ENCODE assay signal across 8 cellular contexts in genomic region chr19:2782936-2783780, GRCh38. TPM values are rescaled to one million over a fixed set of nuclear protein-coding genes. Genes with fewer than 3 reads are reported as not detected.
DNase-seq lines count a peak whose midpoint lies in the region; ATAC-seq, FAIRE-seq and TF ChIP-seq lines count a peak whose summit lies in the region.

Gene SGTA (minus strand): TSS chr19:2783273. CDS start chr19:2769068, 14,205 bp downstream.

- peaks cover 54% of the 10 kb centered on the region for H3K4me1 Mint-ChIP-seq in CD4-positive, alpha-beta T cell (ENCODE audit: low read depth)

- in situ Hi-C loops in HepG2 (cut with HindIII; ENCODE audit: extremely low pct_ligation_motif_present, low pct_unique_long_range_greater_than_20kb): no loop called here

- POLR2A ChIA-PET in CD4-positive, alpha-beta T cell (lab: Charles Lee): interaction anchor here (0.6 to 1.5 kb wide), 6 partner anchors 38 to 307 kb away, joined by 3 to 6 read pairs (median 4); partner anchors contain the start of genes GADD45B and ZNF555
- POLR2A ChIA-PET in HepG2 (lab: Yijun Ruan, JAX): interaction anchor here (0.6 to 1.4 kb wide), 12 partner anchors 8 to 621 kb away, joined by 3 to 13 read pairs (median 4); partner anchors contain the start of genes GADD45B, ZNF555 and ZNF556

- no peaks in the 10 kb centered on the region for H3K9me3 Mint-ChIP-seq in CD4-positive, alpha-beta T cell

- no peaks in the 10 kb centered on the region for H3K27me3 Mint-ChIP-seq in CD4-positive, alpha-beta T cell

- H3K27ac ChIP-seq in CD4-positive, alpha-beta T cell (ENCODE audit: low read depth, low read length): peak within 1 kb of the TSS; percentile 79
- H3K27ac ChIP-seq in HepG2 (ENCODE audit: extremely low read length, insufficient read depth, low read length): peak within 1 kb of the TSS; percentile 76

- H3K4me2 ChIP-seq in HepG2 (ENCODE audit: low read depth, low read length): peak within 1 kb of the TSS; percentile 90

- 3% methylated on average over 13 of the region's 68 CpGs for WGBS in HepG2 (ENCODE audit: low lambda C conversion rate)

- FAIRE-seq in HepG2 (lab: Jason Lieb, UNC): peak; percentile 91

- no peaks in the 10 kb centered on the region for H3K27me3 ChIP-seq in CD4-positive, alpha-beta T cell (ENCODE audit: control insufficient read depth, insufficient read depth, low read length)
- H3K27me3 ChIP-seq in HepG2 (ENCODE audit: control insufficient read depth in 1 of 2, insufficient read depth in 2 of 2, low read length in 2 of 2): no peaks in the 10 kb centered on the region; a peak in 1 of 5 replicates

- intact Hi-C loops in CD4-positive, alpha-beta T cell (cut with DNase I, micrococcal nuclease): loop anchor here (1.0 to 2.0 kb wide), 2 partner anchors 42 to 43 kb away; partner anchors contain the start of gene SLC39A3 (in 2 of the 2)
- intact Hi-C loops in HepG2 (cut with micrococcal nuclease; ENCODE audit: unreplicated experiment): loop anchor here (1.0 kb wide), 1 partner anchor 84 kb away; the partner anchor contains the start of gene ZNF556

- peak; percentile 48 to 78; a peak in 3 of 4 replicates for TF ChIP-seq POLR2A in HepG2 (IDR thresholded peaks at IDR 0.05; ENCODE audit: insufficient read depth in 1 of 2, low read depth in 2 of 2, low read length in 2 of 2)

- peaks cover 5% of the 10 kb centered on the region; the same call in 1 of the 2 replicates for H4K20me1 ChIP-seq in HepG2 (ENCODE audit: insufficient read depth, low read length)

- TF ChIP-seq CTCF in CD4-positive, alpha-beta T cell (IDR thresholded peaks at IDR 0.05): peak; percentile 45
- TF ChIP-seq CTCF in HepG2 (CRISPR knock-in tag; IDR thresholded peaks at IDR 0.05): peak; percentile 77

- no TSS peak for BruUV-seq in HepG2 (replicated peaks; lab: Mats Ljungman, UMichigan)

- ATAC-seq in CD4-positive, alpha-beta T cell (ENCODE audit: poor library complexity): peak; percentile 60
- ATAC-seq in GM19397 (IDR thresholded peaks at IDR 0.05; ENCODE audit: unreplicated experiment) (peak; percentile 64), HG03571 (IDR thresholded peaks at IDR 0.05; ENCODE audit: unreplicated experiment) (peak; percentile 61), HepG2 (peak; percentile 84)

- peak within 1 kb of the TSS; percentile 91 for H3K27ac Mint-ChIP-seq in CD4-positive, alpha-beta T cell

- H3K9me3 ChIP-seq in CD4-positive, alpha-beta T cell (ENCODE audit: control insufficient read depth, low read length): no peaks in the 10 kb centered on the region
- H3K9me3 ChIP-seq in HepG2 (ENCODE audit: low read length): no peaks in the 10 kb centered on the region

- 0 out of 4 replicates have a peak, but pooled peaks of 1 of the 2 experiments have one; percentile 13 for TF ChIP-seq EP300 in HepG2 (IDR thresholded peaks at IDR 0.05; ENCODE audit: low read depth in 2 of 2, low read length in 2 of 2)
- peak; percentile 52; the same call in 1 of the 2 replicates for TF ChIP-seq EP300 in HepG2 (CRISPR knock-in tag; IDR thresholded peaks at IDR 0.05; ENCODE audit: borderline replicate concordance)

- H2AFZ ChIP-seq in HepG2 (ENCODE audit: low read length): no peak within 1 kb of the TSS

- peak within 1 kb of the TSS; percentile 98 for H3K9ac ChIP-seq in HepG2 (ENCODE audit: insufficient read depth, low read depth, low read length)

- TF ChIP-seq RAD21 in HepG2 (CRISPR knock-in tag; IDR thresholded peaks at IDR 0.05): peak; percentile 34

- H3K36me3 ChIP-seq in HepG2 (replicated peaks in 1 of 2; ENCODE audit: control insufficient read depth in 1 of 2, insufficient read depth in 2 of 2, low read length in 2 of 2): 0 out of 5 replicates have a peak, but pooled peaks cover 0 to 2% of the 10 kb centered on the region in 2 experiments

- peak within 1 kb of the TSS; percentile 94 for H3K4me3 Mint-ChIP-seq in CD4-positive, alpha-beta T cell

- peaks cover 72% of the 10 kb centered on the region for H3K79me2 ChIP-seq in HepG2 (ENCODE audit: insufficient read depth, low read length)

- H3K4me1 ChIP-seq in HepG2 (ENCODE audit: insufficient read depth, low read length): peaks cover 78% of the 10 kb centered on the region

- H3K4me3 ChIP-seq in HepG2 (replicated peaks in 1 of 3; ENCODE audit: insufficient read depth in 1 of 3, low read depth in 2 of 3, low read length in 3 of 3): peak within 1 kb of the TSS; percentile 81 to 98 (median 93)

- peak; percentile 91 to 96 (median 94) for DNase-seq in CD4-positive, alpha-beta T cell
- peak; percentile 99 for DNase-seq in NCI-H82 (lab: John Stamatoyannopoulos, UW)
- peak; percentile 97 to 98 for DNase-seq in activated CD4-positive, alpha-beta T cell treated with anti-CD3 and anti-CD28 coated beads, Interleukin-2, amount 50 U/mL, for 48 hours
- DNase-seq in dermis microvascular lymphatic vessel endothelial cell (ENCODE audit: low read depth in 2 of 2): peak; percentile 99
- peak; percentile 99 for DNase-seq in HepG2 (ENCODE audit: low spot score)
- peak; percentile 94 for DNase-seq in stimulated activated CD4-positive, alpha-beta T cell treated with anti-CD3 and anti-CD28 coated beads, Interleukin-4, amount 100 ng/mL, for 1 hour

- CTCF ChIA-PET in CD4-positive, alpha-beta T cell (lab: Charles Lee): interaction anchor here (0.5 to 1.4 kb wide), 5 partner anchors 34 to 1205 kb away, joined by 3 to 6 read pairs (median 4); partner anchors contain the start of genes ZNF554 and ZNF555
- CTCF ChIA-PET in HepG2 (lab: Yijun Ruan, JAX; ENCODE audit: low intra/inter-chr PET ratio, low total read pairs): no interaction called here

- H3K36me3 Mint-ChIP-seq in CD4-positive, alpha-beta T cell (ENCODE audit: low read depth): peaks cover 15% of the 10 kb centered on the region

TF ChIP-seq in HepG2, 621 proteins besides CTCF, POLR2A, EP300 and RAD21 (continues in another document):
- TF ChIP-seq ZNF18 (CRISPR knock-in tag; IDR thresholded peaks at IDR 0.05; ENCODE audit: insufficient replicate concordance) (peak; percentile 77), RBFOX2 (IDR thresholded peaks at IDR 0.05; ENCODE audit: low read depth, low read length) (peak; percentile 87), REL (CRISPR knock-in tag; conservative IDR thresholded peaks at IDR 0.05) (peak; percentile 99), ZGPAT (CRISPR knock-in tag; IDR thresholded peaks at IDR 0.05) (peak; percentile 86), MAFG (CRISPR knock-in tag; IDR thresholded peaks at IDR 0.05) (no peak), TARDBP (CRISPR knock-in tag; IDR thresholded peaks at IDR 0.05) (peak; percentile 67), ZNF44 (CRISPR knock-in tag; IDR thresholded peaks at IDR 0.05) (no peak), ZNF737 (CRISPR knock-in tag; IDR thresholded peaks at IDR 0.05; ENCODE audit: borderline replicate concordance) (no peak), SP140L (CRISPR knock-in tag; IDR thresholded peaks at IDR 0.05; ENCODE audit: borderline replicate concordance) (no peak), KLF15 (CRISPR knock-in tag; IDR thresholded peaks at IDR 0.05; ENCODE audit: borderline replicate concordance) (peak; percentile 82; the same call in 1 of the 2 replicates)

RNA-seq across cellular contexts. Expression of gene SGTA, which starts in this region (rescaled TPM):
- total RNA-seq in CD4-positive, alpha-beta T cell: 10 to 100 TPM; 28.3 to 29.7 TPM
- total RNA-seq in dermis microvascular lymphatic vessel endothelial cell (31.6 and 42.2 TPM in 2 replicates), HepG2 (2016; rRNA removed; fragmentation: Illumina TruSeq; extraction: Trizol) (47.4 and 47.5 TPM in 2 replicates)
- total RNA-seq in HepG2 (2016; cell fraction: cytosol; rRNA removed; fragmentation: Illumina TruSeq; extraction: Trizol; ENCODE audit: low read depth): 15.4 and 15.7 TPM in 2 replicates
- total RNA-seq in HepG2 (2016; cell fraction: insoluble cytoplasmic fraction; rRNA removed; fragmentation: Illumina TruSeq; extraction: Trizol): 38.4 and 51.3 TPM in 2 replicates
- total RNA-seq in HepG2 (2016; cell fraction: membrane; rRNA removed; fragmentation: Illumina TruSeq; extraction: Trizol): 36.5 and 39.1 TPM in 2 replicates
- 22.7 and 29.7 TPM in 2 replicates for total RNA-seq in HepG2 (2016; cell fraction: nucleus; rRNA removed; fragmentation: Illumina TruSeq; extraction: Trizol)
- 43.0 and 43.9 TPM in 2 replicates for polyA plus RNA-seq in HepG2 (2011; rRNA removed)
- 36.5 and 53.7 TPM in 2 replicates for polyA plus RNA-seq in HepG2 (2011; cell fraction: cytosol; rRNA removed)
- polyA plus RNA-seq in HepG2 (2011; cell fraction: nucleus; rRNA removed): 91.7 and 100.0 TPM in 2 replicates
- polyA plus RNA-seq in HepG2 (2012): 31.5 and 46.4 TPM in 2 replicates
- polyA plus RNA-seq in HepG2 (2016; cell fraction: cytosol; fragmentation: Illumina TruSeq; extraction: Trizol; ENCODE audit: low read depth): 19.4 and 21.9 TPM in 2 replicates
- 59.1 and 69.1 TPM in 2 replicates for polyA plus RNA-seq in HepG2 (2016; cell fraction: insoluble cytoplasmic fraction; fragmentation: Illumina TruSeq; extraction: Trizol; ENCODE audit: low read depth)
- polyA plus RNA-seq in HepG2 (2016; cell fraction: membrane; fragmentation: Illumina TruSeq; extraction: Trizol; ENCODE audit: low read depth): 43.4 and 44.2 TPM in 2 replicates
- polyA plus RNA-seq in HepG2 (2016; cell fraction: nucleus; fragmentation: Illumina TruSeq; extraction: Trizol; ENCODE audit: insufficient read depth, low read depth): 75.8 and 78.8 TPM in 2 replicates
- polyA minus RNA-seq in HepG2 (2011; rRNA and poly(A)+ RNA removed; ENCODE audit: low replicate concordance): 33.4 and 37.8 TPM in 2 replicates
- polyA minus RNA-seq in HepG2 (2011; cell fraction: cytosol; rRNA and poly(A)+ RNA removed): 21.6 and 25.4 TPM in 2 replicates
- 12.1 and 13.1 TPM in 2 replicates for polyA minus RNA-seq in HepG2 (2011; cell fraction: nucleus; rRNA and poly(A)+ RNA removed)

Comparison
In these comparisons a context has a peak if more than half of its experiments do, and no peak if none do; other contexts are left out.
1. Peak in every context shown above with its lines: DNase-seq, ATAC-seq, H3K4me3 ChIP-seq and H3K27ac ChIP-seq.